In the genomic region with DNA sequence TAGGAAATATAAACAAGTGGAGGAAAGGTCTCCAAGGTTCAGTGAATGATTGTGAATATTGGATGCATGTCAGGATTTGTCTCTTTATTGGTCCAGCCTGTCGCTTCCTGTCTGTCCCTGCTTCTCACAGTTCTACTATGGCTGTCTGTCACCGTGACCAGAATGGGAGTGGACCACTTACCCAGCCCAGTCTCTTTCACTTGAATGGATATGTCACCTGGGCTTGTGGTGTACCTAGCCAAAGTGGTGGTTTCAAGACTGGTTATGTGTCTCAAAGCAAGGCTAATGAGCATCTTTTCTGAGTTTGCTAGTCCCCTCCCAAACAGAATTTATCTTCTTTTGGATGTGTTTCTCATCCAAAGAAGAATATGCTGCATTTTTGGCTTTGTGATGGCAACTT, we compare ENCODE assay signal across 25 cellular contexts.
"Had no signal": no experiment of that assay in that cellular context is flagged by ENCODE, and none has a peak within 500 bp of the region (broad histone marks: within the 10 kb centered on the region; RNA-seq: fewer than 3 reads in every experiment).

No MANE protein-coding gene starts in this region.

- H3K4me3 ChIP-seq: lung, ovary, skin epidermis, suprapubic skin, thoracic aorta, tibial artery, upper lobe of right lung had no signal

- ATAC-seq: left cardiac atrium; left lobe of liver; natural killer cell; right cardiac atrium; sciatic nerve; stimulated activated effector memory CD8-positive, alpha-beta T cell treated with anti-CD3 and anti-CD28 coated beads, Interleukin-12 subunit alpha, Interleukin-12 subunit beta, amount 100 ng/mL, for 72 hours; upper lobe of right lung had no signal

- H3K9me3 ChIP-seq: ovary, suprapubic skin, thoracic aorta, tibial artery, upper lobe of right lung had no signal

- H3K27me3 Mint-ChIP-seq: progenitor cell of endocrine pancreas; stimulated activated naive CD8-positive, alpha-beta T cell treated with anti-CD3 and anti-CD28 coated beads, Interleukin-15, Interleukin-2, amounts not matched to agents 100 ng/mL and 50 ng/mL, for 24 hours had no signal

- H3K9me3 Mint-ChIP-seq: mesothelial cell of epicardium; nephron progenitor cell; stimulated activated naive CD8-positive, alpha-beta T cell treated with anti-CD3 and anti-CD28 coated beads, Interleukin-15, Interleukin-2, amounts not matched to agents 100 ng/mL and 50 ng/mL, for 24 hours had no signal

- H3K4me1 Mint-ChIP-seq: naive B cell; natural killer cell; stimulated activated effector memory CD8-positive, alpha-beta T cell treated with anti-CD3 and anti-CD28 coated beads, Interleukin-12 subunit alpha, Interleukin-12 subunit beta, amount 100 ng/mL, for 72 hours had no signal

- H3K4me3 Mint-ChIP-seq: mesothelial cell of epicardium; naive B cell; natural killer cell; nephron progenitor cell; stimulated activated effector memory CD8-positive, alpha-beta T cell treated with anti-CD3 and anti-CD28 coated beads, Interleukin-12 subunit alpha, Interleukin-12 subunit beta, amount 100 ng/mL, for 72 hours; stimulated activated naive CD8-positive, alpha-beta T cell treated with anti-CD3 and anti-CD28 coated beads, Interleukin-15, Interleukin-2, amounts not matched to agents 100 ng/mL and 50 ng/mL, for 24 hours had no signal

- H3K27ac Mint-ChIP-seq: mesothelial cell of epicardium; naive B cell; natural killer cell; nephron progenitor cell; stimulated activated effector memory CD8-positive, alpha-beta T cell treated with anti-CD3 and anti-CD28 coated beads, Interleukin-12 subunit alpha, Interleukin-12 subunit beta, amount 100 ng/mL, for 72 hours; stimulated activated naive CD8-positive, alpha-beta T cell treated with anti-CD3 and anti-CD28 coated beads, Interleukin-15, Interleukin-2, amounts not matched to agents 100 ng/mL and 50 ng/mL, for 24 hours had no signal

- H3K36me3 Mint-ChIP-seq: mesothelial cell of epicardium; naive B cell; natural killer cell; stimulated activated effector memory CD8-positive, alpha-beta T cell treated with anti-CD3 and anti-CD28 coated beads, Interleukin-12 subunit alpha, Interleukin-12 subunit beta, amount 100 ng/mL, for 72 hours had no signal

- DNase-seq: hippocampal formation; kidney glomerular epithelial cell; left cardiac atrium; mesendoderm; naive B cell; natural killer cell; nephron progenitor cell; ovary; right cardiac atrium; stimulated activated CD4-positive, alpha-beta T cell treated with anti-CD3 and anti-CD28 coated beads, Interleukin-12 subunit alpha, Interleukin-12 subunit beta, amount 100 ng/mL, for 4 hours; stimulated activated CD4-positive, alpha-beta T cell treated with anti-CD3 and anti-CD28 coated beads, Interleukin-4, amount 100 ng/mL, for 24 hours; stimulated activated naive CD4-positive, alpha-beta T cell; tibial artery; trophoblast cell; upper lobe of right lung had no signal

- H3K27ac ChIP-seq: ovary, skin epidermis, suprapubic skin, thoracic aorta, tibial artery, upper lobe of right lung had no signal

- H3K27me3 ChIP-seq: ovary, suprapubic skin, tibial artery, upper lobe of right lung had no signal

- H3K36me3 ChIP-seq: ovary, suprapubic skin, thoracic aorta, tibial artery, upper lobe of right lung had no signal
